ENCODE assay signal across 23 cellular contexts in genomic region chr1:231385118-231385748, GRCh38. TPM values are rescaled to one million over a fixed set of nuclear protein-coding genes. Genes with fewer than 3 reads are reported as not detected.
DNase-seq lines count a peak whose midpoint lies in the region; FAIRE-seq and TF ChIP-seq lines count a peak whose summit lies in the region.
"Had no signal": no experiment of that assay in that cellular context is flagged by ENCODE, and none has a peak within 500 bp of the region (broad histone marks: within the 10 kb centered on the region; RNA-seq: fewer than 3 reads in every experiment).

No MANE protein-coding gene starts in this region.

- 94% methylated on average over 3 of the region's 3 CpGs for WGBS in SK-N-SH (ENCODE audit: low lambda C conversion rate)

- H3K9me2 ChIP-seq in SK-N-SH, result no peaks in the 10 kb centered on the region

- H3K4me2 ChIP-seq in astrocyte (ENCODE audit: low read length) (no peak overlapping the region), SK-N-SH (no peak overlapping the region)

- POLR2A ChIA-PET in SK-N-SH (lab: Yijun Ruan, JAX), result no interaction called here

- no peak for TF ChIP-seq RAD21 in SK-N-SH (IDR thresholded peaks at IDR 0.05; ENCODE audit: low read length)

- H3K9ac ChIP-seq in astrocyte (ENCODE audit: low read length) (no peak overlapping the region), kidney (ENCODE audit: low read length in 2 of 2) (no peak overlapping the region), SK-N-SH (no peak overlapping the region)
- H3K9ac ChIP-seq: GM23248 had no signal

- H3K27ac Mint-ChIP-seq in astrocyte (ENCODE audit: unreplicated experiment), result no peak overlapping the region
- H3K27ac Mint-ChIP-seq: activated CD4-positive, alpha-beta T cell treated with anti-CD3 and anti-CD28 coated beads for 36 hours; activated naive CD4-positive, alpha-beta T cell treated with anti-CD3 and anti-CD28 coated beads for 36 hours; mesothelial cell of epicardium; natural killer cell treated with Interleukin-12 subunit alpha and Interleukin-12 subunit beta and Interleukin-15 and Interleukin-18, amount 100 ng/mL, for 72 hours had no signal

- H3K4me3 ChIP-seq in astrocyte (ENCODE audit: insufficient read depth, low read depth, low read length) (no peak overlapping the region), kidney (ENCODE audit: low read length in 2 of 2) (no peak overlapping the region), SK-N-SH (ENCODE audit: low read depth in 2 of 2, low read length in 1 of 2) (no peak overlapping the region)
- H3K4me3 ChIP-seq: esophagus squamous epithelium, GM23248 had no signal

- TF ChIP-seq CTCF in astrocyte (IDR thresholded peaks at IDR 0.05; ENCODE audit: insufficient read depth, low read depth, low read length), result no peak
- no peak for TF ChIP-seq CTCF in kidney (IDR thresholded peaks at IDR 0.05; ENCODE audit: borderline replicate concordance, extremely low read depth, insufficient read depth)
- TF ChIP-seq CTCF in GM13977 (IDR thresholded peaks at IDR 0.05; ENCODE audit: extremely low read depth, insufficient read depth, missing control alignments), result no peak
- no peak for TF ChIP-seq CTCF in SK-N-SH (IDR thresholded peaks at IDR 0.05)

- peaks cover 5% of the 10 kb centered on the region for H3K36me3 Mint-ChIP-seq in astrocyte (ENCODE audit: low read depth, unreplicated experiment)
- H3K36me3 Mint-ChIP-seq: natural killer cell treated with Interleukin-12 subunit alpha and Interleukin-12 subunit beta and Interleukin-15 and Interleukin-18, amount 100 ng/mL, for 72 hours had no signal

- peak; percentile 9 for DNase-seq in NCI-H2171 treated with DMSO at 0.1 percent for 48 hours (lab: John Stamatoyannopoulos, UW)
- DNase-seq in NCI-H2171 (lab: John Stamatoyannopoulos, UW), result no peak
- peak; percentile 29 for DNase-seq in astrocyte (ENCODE audit: low read depth)
- no peak for DNase-seq in kidney
- peak; percentile 53 for DNase-seq in renal cortical epithelial cell (ENCODE audit: low read depth)
- no peak for DNase-seq in GM13977 (ENCODE audit: low spot score)
- DNase-seq in T1000 (lab: John Stamatoyannopoulos, UW), result no peak
- no peak for DNase-seq in SK-N-SH
- DNase-seq: activated CD4-positive, alpha-beta T cell treated with anti-CD3 and anti-CD28 coated beads for 36 hours; activated naive CD4-positive, alpha-beta T cell treated with anti-CD3 and anti-CD28 coated beads for 36 hours; activated T-cell treated with anti-CD3 and anti-CD28 coated beads, Interleukin-2, amount 50 U/mL, for 48 hours; cerebellar nuclear complex; DMS79 treated with DMSO at 0.1 percent for 48 hours; effector CD4-positive, alpha-beta T cell; esophagus squamous epithelium; GM23248; NCI-H524 treated with DMSO at 0.1 percent for 48 hours; Right ventricle myocardium superior; stimulated activated CD8-positive, alpha-beta memory T cell treated with anti-CD3 and anti-CD28 coated beads, Interleukin-4, amount 100 ng/mL, for 48 hours had no signal

- H3K27ac ChIP-seq in astrocyte (ENCODE audit: low read depth, low read length) (no peak overlapping the region), kidney (ENCODE audit: low read depth in 2 of 2, low read length in 2 of 2) (peak overlapping the region; percentile 3 to 56), SK-N-SH (ENCODE audit: low read depth in 2 of 2, low read length in 1 of 2) (no peak overlapping the region)
- H3K27ac ChIP-seq: 22Rv1, GM23248, HL-60 had no signal

- H2AFZ ChIP-seq in astrocyte (ENCODE audit: low read depth, low read length) (no peak overlapping the region), SK-N-SH (ENCODE audit: low read depth) (no peak overlapping the region)
- H2AFZ ChIP-seq: GM23248 had no signal

- peaks cover 10% of the 10 kb centered on the region for H3F3A ChIP-seq in SK-N-SH (replicated peaks; ENCODE audit: insufficient read depth)

- H3K4me1 Mint-ChIP-seq in astrocyte (ENCODE audit: low read depth, unreplicated experiment), result peaks cover 20% of the 10 kb centered on the region

- no peaks in the 10 kb centered on the region for H3K36me3 ChIP-seq in astrocyte (ENCODE audit: insufficient read depth, low read length)
- no peaks in the 10 kb centered on the region for H3K36me3 ChIP-seq in kidney (ENCODE audit: control insufficient read depth in 1 of 2, insufficient read depth in 2 of 2, low read length in 2 of 2)
- H3K36me3 ChIP-seq in SK-N-SH (replicated peaks in 1 of 2; ENCODE audit: control insufficient read depth in 1 of 2, insufficient read depth in 2 of 2, low read length in 1 of 2), result no peaks in the 10 kb centered on the region
- H3K36me3 ChIP-seq: esophagus squamous epithelium had no signal

- no peaks in the 10 kb centered on the region for H3K27me3 Mint-ChIP-seq in astrocyte (ENCODE audit: low read depth, unreplicated experiment)
- H3K27me3 Mint-ChIP-seq: activated CD4-positive, alpha-beta T cell treated with anti-CD3 and anti-CD28 coated beads for 36 hours; natural killer cell treated with Interleukin-12 subunit alpha and Interleukin-12 subunit beta and Interleukin-15 and Interleukin-18, amount 100 ng/mL, for 72 hours had no signal

- intact Hi-C loops in kidney (cut with DNase I), result no loop called here

- CTCF ChIA-PET in SK-N-SH (lab: Yijun Ruan, JAX), result interaction anchor here (0.8 to 1.4 kb wide), 2 partner anchors 23 to 28 kb away, joined by 3 read pairs; no protein-coding TSS in a partner anchor

- H4K20me1 ChIP-seq in astrocyte (ENCODE audit: insufficient read depth, low read length), result peaks cover 12% of the 10 kb centered on the region
- 0 out of 2 replicates have a peak, but pooled peaks cover 11% of the 10 kb centered on the region for H4K20me1 ChIP-seq in SK-N-SH (ENCODE audit: insufficient read depth)

- no peak for TF ChIP-seq EP300 in SK-N-SH (IDR thresholded peaks at IDR 0.05; ENCODE audit: borderline replicate concordance in 1 of 2, low read depth in 1 of 2, low read length in 1 of 2)

- H3K4me1 ChIP-seq in astrocyte (ENCODE audit: insufficient read depth, low read length), result peaks cover 14% of the 10 kb centered on the region
- H3K4me1 ChIP-seq in kidney (ENCODE audit: control insufficient read depth in 1 of 2, insufficient read depth in 1 of 2, low read depth in 1 of 2, low read length in 2 of 2), result peaks cover 8 to 14% of the 10 kb centered on the region in 2 donors
- peaks cover 5 to 12% of the 10 kb centered on the region in 2 experiments; a peak in 3 of 4 replicates for H3K4me1 ChIP-seq in SK-N-SH (ENCODE audit: control insufficient read depth in 1 of 2, insufficient read depth in 2 of 2, low read depth in 1 of 2, low read length in 1 of 2)

- in situ Hi-C loops in GM13977 (cut with MboI; ENCODE audit: low pct_unique_long_range_greater_than_20kb, low sequenced_read_pairs, unreplicated experiment), result no loop called here

- H3K4me3 Mint-ChIP-seq in astrocyte (ENCODE audit: unreplicated experiment), result no peak overlapping the region
- H3K4me3 Mint-ChIP-seq: activated CD4-positive, alpha-beta T cell treated with anti-CD3 and anti-CD28 coated beads for 36 hours; activated naive CD4-positive, alpha-beta T cell treated with anti-CD3 and anti-CD28 coated beads for 36 hours; mesothelial cell of epicardium; natural killer cell treated with Interleukin-12 subunit alpha and Interleukin-12 subunit beta and Interleukin-15 and Interleukin-18, amount 100 ng/mL, for 72 hours had no signal

- no peaks in the 10 kb centered on the region for H3K9me3 Mint-ChIP-seq in astrocyte (ENCODE audit: unreplicated experiment)
- H3K9me3 Mint-ChIP-seq: activated naive CD4-positive, alpha-beta T cell treated with anti-CD3 and anti-CD28 coated beads for 36 hours; mesothelial cell of epicardium; natural killer cell treated with Interleukin-12 subunit alpha and Interleukin-12 subunit beta and Interleukin-15 and Interleukin-18, amount 100 ng/mL, for 72 hours had no signal

- H3K79me2 ChIP-seq in astrocyte (ENCODE audit: insufficient read depth, low read length) (peaks cover 77% of the 10 kb centered on the region), SK-N-SH (ENCODE audit: insufficient read depth) (peaks cover 96% of the 10 kb centered on the region)

- H3K27me3 ChIP-seq in astrocyte (ENCODE audit: insufficient read depth, low read length), result no peaks in the 10 kb centered on the region
- no peaks in the 10 kb centered on the region for H3K27me3 ChIP-seq in SK-N-SH (ENCODE audit: insufficient read depth)
- H3K27me3 ChIP-seq: esophagus squamous epithelium had no signal

- H3K9me3 ChIP-seq in astrocyte (ENCODE audit: insufficient read depth, low read depth, low read length) (no peaks in the 10 kb centered on the region), kidney (ENCODE audit: control insufficient read depth in 1 of 2, low read length in 2 of 2) (no peaks in the 10 kb centered on the region), SK-N-SH (no peaks in the 10 kb centered on the region)
- H3K9me3 ChIP-seq: esophagus squamous epithelium had no signal

- FAIRE-seq in astrocyte (lab: Jason Lieb, UNC) (no peak), kidney (lab: Jason Lieb, UNC) (no peak)

TF ChIP-seq in SK-N-SH, 30 proteins besides CTCF, POLR2A, EP300 and RAD21 (continues in another document):
- TF ChIP-seq CHD2 (IDR thresholded peaks at IDR 0.05; ENCODE audit: low read length, partially characterized antibody) (no peak), ELF1 (IDR thresholded peaks at IDR 0.05) (no peak), TAF1 (IDR thresholded peaks at IDR 0.05; ENCODE audit: borderline replicate concordance, low read depth, low read length) (no peak), RXRA (IDR thresholded peaks at IDR 0.05; ENCODE audit: borderline replicate concordance, low read depth) (no peak), YY1 (IDR thresholded peaks at IDR 0.05; ENCODE audit: low read depth) (no peak), GABPA (IDR thresholded peaks at IDR 0.05; ENCODE audit: low read depth) (no peak)

RNA-seq across cellular contexts. Expression of gene EGLN1, which starts 36.9 kb away (rescaled TPM):
- 34.5 and 35.5 TPM in 2 replicates for total RNA-seq in astrocyte
- 38.8 TPM for total RNA-seq in kidney
- polyA plus RNA-seq in kidney (ENCODE audit: insufficient read depth, low read depth, low replicate concordance), result 12.2 TPM
- total RNA-seq in renal cortical epithelial cell, result 115 and 142 TPM in 2 replicates
- 10.7 and 14.3 TPM in 2 replicates for polyA plus RNA-seq in SK-N-SH (2012; rRNA removed)
- 23.7 and 29.5 TPM in 2 replicates for polyA plus RNA-seq in SK-N-SH (2012; cell fraction: cytosol; rRNA removed)
- 7.4 and 10.7 TPM in 2 replicates for polyA plus RNA-seq in SK-N-SH (2012; cell fraction: nucleus; rRNA removed)

RNA-seq across cellular contexts. Expression of gene SPRTN, which starts 47.1 kb away (rescaled TPM):
- total RNA-seq in astrocyte (13.6 and 15.9 TPM in 2 replicates), kidney (8.9 TPM), renal cortical epithelial cell (14.1 and 20.4 TPM in 2 replicates)
- polyA plus RNA-seq in kidney (ENCODE audit: insufficient read depth, low read depth, low replicate concordance) (5.3 TPM), SK-N-SH (2012; rRNA removed) (13.4 and 17.3 TPM in 2 replicates)
- 13.7 and 15.3 TPM in 2 replicates for polyA plus RNA-seq in SK-N-SH (2012; cell fraction: cytosol; rRNA removed)
- polyA plus RNA-seq in SK-N-SH (2012; cell fraction: nucleus; rRNA removed), result 13.5 and 18.5 TPM in 2 replicates

RNA-seq across cellular contexts. Expression of gene EXOC8, which starts 47.6 kb away (rescaled TPM):
- total RNA-seq in astrocyte (14.7 and 15.2 TPM in 2 replicates), kidney (17.7 TPM), renal cortical epithelial cell (19.3 and 24.8 TPM in 2 replicates)
- polyA plus RNA-seq in kidney (ENCODE audit: insufficient read depth, low read depth, low replicate concordance) (4.3 TPM), SK-N-SH (2012; rRNA removed) (2.1 and 2.5 TPM in 2 replicates)
- polyA plus RNA-seq in SK-N-SH (2012; cell fraction: cytosol; rRNA removed), result 2.1 and 2.2 TPM in 2 replicates
- 2.6 TPM in 2 replicates for polyA plus RNA-seq in SK-N-SH (2012; cell fraction: nucleus; rRNA removed)

Comparison
In these comparisons a context has a peak if more than half of its experiments do, and no peak if none do; other contexts are left out.
1. DNase-seq: peak in NCI-H2171 treated with DMSO at 0.1 percent for 48 hours (single experiment), astrocyte (single experiment) and renal cortical epithelial cell (single experiment); none in NCI-H2171 (single experiment), kidney (single experiment), GM13977 (single experiment), T1000 (single experiment) and SK-N-SH (single experiment).
2. H3K27ac ChIP-seq: peak in kidney (2 of 2); none in astrocyte (single experiment) and SK-N-SH (0 of 2).